In genomic region chr1:157147037-157147436, GRCh38 we compare ENCODE assay signal across 36 cellular contexts. TPM values are rescaled to one million over a fixed set of nuclear protein-coding genes. Genes with fewer than 3 reads are reported as not detected.
"Had no signal": no experiment of that assay in that cellular context is flagged by ENCODE, and none has a peak within 500 bp of the region (broad histone marks: within the 10 kb centered on the region; RNA-seq: fewer than 3 reads in every experiment).

No MANE protein-coding gene starts in this region.

- ATAC-seq: activated CD4-positive, CD25-positive, alpha-beta regulatory T cell treated with anti-CD3 and anti-CD28 coated beads, Interleukin-2, amount 50 U/mL, for 24 hours; heart left ventricle; psoas muscle; T-helper 17 cell had no signal

- H3K27ac ChIP-seq: brain microvascular endothelial cell, coronary artery, heart left ventricle, parathyroid adenoma, psoas muscle, sigmoid colon, testis, transverse colon, WERI-Rb-1 had no signal

- H3K4me1 ChIP-seq: parathyroid adenoma, psoas muscle, sigmoid colon had no signal

- H3K36me3 ChIP-seq: brain microvascular endothelial cell, heart left ventricle, sigmoid colon, transverse colon, WERI-Rb-1 had no signal

- H3K36me3 Mint-ChIP-seq: activated naive CD8-positive, alpha-beta T cell treated with anti-CD3 and anti-CD28 coated beads, Interleukin-2, amount 10 ng/mL, durations not matched to agents 7 days and 5 days; memory B cell had no signal

- H3K9me3 ChIP-seq: heart left ventricle, psoas muscle, sigmoid colon, testis, transverse colon had no signal

- H3K9me3 Mint-ChIP-seq: activated naive CD4-positive, alpha-beta T cell treated with anti-CD3 and anti-CD28 coated beads for 36 hours; activated naive CD8-positive, alpha-beta T cell treated with anti-CD3 and anti-CD28 coated beads, Interleukin-2, amount 10 ng/mL, durations not matched to agents 7 days and 5 days; endodermal cell; memory B cell; neural crest cell had no signal

- H3K4me3 ChIP-seq: coronary artery, heart left ventricle, psoas muscle, sigmoid colon, testis, transverse colon had no signal

- H3K79me2 ChIP-seq: parathyroid adenoma had no signal

- H2AFZ ChIP-seq: parathyroid adenoma had no signal

- H3K27ac Mint-ChIP-seq: activated naive CD4-positive, alpha-beta T cell treated with anti-CD3 and anti-CD28 coated beads for 36 hours; activated naive CD8-positive, alpha-beta T cell treated with anti-CD3 and anti-CD28 coated beads, Interleukin-2, amount 10 ng/mL, durations not matched to agents 7 days and 5 days; endodermal cell; memory B cell; naive thymus-derived CD4-positive, alpha-beta T cell; T-helper 17 cell had no signal

- H3K4me3 Mint-ChIP-seq: activated naive CD4-positive, alpha-beta T cell treated with anti-CD3 and anti-CD28 coated beads for 36 hours; activated naive CD8-positive, alpha-beta T cell treated with anti-CD3 and anti-CD28 coated beads, Interleukin-2, amount 10 ng/mL, durations not matched to agents 7 days and 5 days; endodermal cell; memory B cell; naive thymus-derived CD4-positive, alpha-beta T cell; neural crest cell; T-helper 17 cell had no signal

- H3K4me1 Mint-ChIP-seq: neural crest cell had no signal

- DNase-seq: activated CD4-positive, alpha-beta T cell treated with anti-CD3 and anti-CD28 coated beads, Interleukin-2, amount 50 U/mL, for 1 hour; activated CD8-positive, alpha-beta memory T cell treated with anti-CD3 and anti-CD28 coated beads for 24 hours; activated effector memory CD4-positive, alpha-beta T cell treated with anti-CD3 and anti-CD28 coated beads, Interleukin-2, amount 50 U/mL, for 16 hours; activated naive CD4-positive, alpha-beta T cell treated with anti-CD3 and anti-CD28 coated beads for 36 hours; activated naive CD8-positive, alpha-beta T cell treated with anti-CD3 and anti-CD28 coated beads, Interleukin-2, amount 10 ng/mL, durations not matched to agents 7 days and 5 days; amniotic stem cell; brain microvascular endothelial cell; endodermal cell; foreskin fibroblast; heart left ventricle; hypothalamus; midbrain; naive thymus-derived CD4-positive, alpha-beta T cell; nucleus accumbens; psoas muscle; sigmoid colon; stimulated activated CD4-positive, alpha-beta T cell treated with anti-CD3 and anti-CD28 coated beads, Interleukin-4, amount 100 ng/mL, for 24 hours; stimulated activated naive CD4-positive, alpha-beta T cell; T-helper 17 cell; T1000; testis; transverse colon; WERI-Rb-1 had no signal

- H3K27me3 ChIP-seq: brain microvascular endothelial cell, testis, transverse colon had no signal

- H3K27me3 Mint-ChIP-seq: memory B cell had no signal

RNA-seq across cellular contexts. Expression of gene ETV3L, which starts 47.4 kb away (rescaled TPM):
- total RNA-seq: activated naive CD4-positive, alpha-beta T cell treated with anti-CD3 and anti-CD28 coated beads for 36 hours; activated naive CD8-positive, alpha-beta T cell treated with anti-CD3 and anti-CD28 coated beads, Interleukin-2, amount 10 ng/mL, durations not matched to agents 7 days and 5 days; astrocyte; cardiac septum; cerebellum; esophagus mucosa; heart left ventricle; kidney epithelial cell; lower leg skin; naive thymus-derived CD4-positive, alpha-beta T cell; psoas muscle; sigmoid colon; transverse colon; urinary bladder had no signal
- polyA plus RNA-seq: heart left ventricle; naive thymus-derived CD4-positive, alpha-beta T cell; psoas muscle; small intestine; urinary bladder had no signal
